ENCODE assay signal across 1 cellular context in the genomic region with DNA sequence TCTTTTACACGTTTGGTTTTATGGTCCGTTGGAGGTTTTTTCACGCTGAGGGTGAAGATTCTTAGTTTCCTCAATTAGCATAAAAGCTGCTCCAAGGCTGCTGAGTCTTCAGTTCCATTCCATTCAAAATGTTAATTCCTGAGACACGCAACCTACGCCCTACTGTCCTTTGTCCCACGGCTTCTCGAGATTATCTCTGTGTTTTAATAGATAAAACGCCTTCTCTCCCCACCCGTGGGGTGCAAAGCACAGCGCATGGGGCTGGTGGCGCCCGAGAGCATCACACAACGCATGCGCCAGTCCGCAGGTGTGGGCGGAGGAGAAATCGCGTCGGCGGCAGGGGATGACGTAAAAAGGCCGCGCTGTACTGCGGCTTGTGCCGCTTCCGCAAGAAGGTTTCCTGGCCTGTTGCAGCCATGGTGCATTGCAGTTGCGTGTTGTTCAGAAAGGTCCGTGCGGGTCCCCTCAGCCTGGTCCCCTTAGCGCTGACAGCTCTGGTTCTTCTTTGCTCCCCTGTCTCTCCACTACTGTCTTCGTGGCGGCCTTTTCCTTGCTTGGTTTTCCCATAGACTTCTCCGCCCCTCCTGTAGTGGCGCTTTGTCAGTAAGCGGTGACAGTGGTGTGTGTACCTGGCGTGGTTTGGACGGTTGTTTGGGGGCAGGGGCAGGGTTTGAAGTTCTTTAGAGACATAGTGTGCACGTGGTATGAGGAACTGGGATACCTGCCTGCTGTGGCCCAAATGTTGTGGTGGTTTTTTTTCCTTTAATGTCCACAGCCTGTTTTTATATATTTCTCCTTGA.
TF ChIP-seq lines count a peak whose summit lies in the region.

A gene with protein sequence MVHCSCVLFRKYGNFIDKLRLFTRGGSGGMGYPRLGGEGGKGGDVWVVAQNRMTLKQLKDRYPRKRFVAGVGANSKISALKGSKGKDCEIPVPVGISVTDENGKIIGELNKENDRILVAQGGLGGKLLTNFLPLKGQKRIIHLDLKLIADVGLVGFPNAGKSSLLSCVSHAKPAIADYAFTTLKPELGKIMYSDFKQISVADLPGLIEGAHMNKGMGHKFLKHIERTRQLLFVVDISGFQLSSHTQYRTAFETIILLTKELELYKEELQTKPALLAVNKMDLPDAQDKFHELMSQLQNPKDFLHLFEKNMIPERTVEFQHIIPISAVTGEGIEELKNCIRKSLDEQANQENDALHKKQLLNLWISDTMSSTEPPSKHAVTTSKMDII (plus strand): TSS at position 391 of the 800 bp plus-strand sequence. CDS start 26 bp downstream, at position 417.

TF ChIP-seq in GM12878, 131 proteins besides CTCF, POLR2A, EP300 and RAD21 (continued from another document and continues in another):
- TF ChIP-seq, protein P1, sequence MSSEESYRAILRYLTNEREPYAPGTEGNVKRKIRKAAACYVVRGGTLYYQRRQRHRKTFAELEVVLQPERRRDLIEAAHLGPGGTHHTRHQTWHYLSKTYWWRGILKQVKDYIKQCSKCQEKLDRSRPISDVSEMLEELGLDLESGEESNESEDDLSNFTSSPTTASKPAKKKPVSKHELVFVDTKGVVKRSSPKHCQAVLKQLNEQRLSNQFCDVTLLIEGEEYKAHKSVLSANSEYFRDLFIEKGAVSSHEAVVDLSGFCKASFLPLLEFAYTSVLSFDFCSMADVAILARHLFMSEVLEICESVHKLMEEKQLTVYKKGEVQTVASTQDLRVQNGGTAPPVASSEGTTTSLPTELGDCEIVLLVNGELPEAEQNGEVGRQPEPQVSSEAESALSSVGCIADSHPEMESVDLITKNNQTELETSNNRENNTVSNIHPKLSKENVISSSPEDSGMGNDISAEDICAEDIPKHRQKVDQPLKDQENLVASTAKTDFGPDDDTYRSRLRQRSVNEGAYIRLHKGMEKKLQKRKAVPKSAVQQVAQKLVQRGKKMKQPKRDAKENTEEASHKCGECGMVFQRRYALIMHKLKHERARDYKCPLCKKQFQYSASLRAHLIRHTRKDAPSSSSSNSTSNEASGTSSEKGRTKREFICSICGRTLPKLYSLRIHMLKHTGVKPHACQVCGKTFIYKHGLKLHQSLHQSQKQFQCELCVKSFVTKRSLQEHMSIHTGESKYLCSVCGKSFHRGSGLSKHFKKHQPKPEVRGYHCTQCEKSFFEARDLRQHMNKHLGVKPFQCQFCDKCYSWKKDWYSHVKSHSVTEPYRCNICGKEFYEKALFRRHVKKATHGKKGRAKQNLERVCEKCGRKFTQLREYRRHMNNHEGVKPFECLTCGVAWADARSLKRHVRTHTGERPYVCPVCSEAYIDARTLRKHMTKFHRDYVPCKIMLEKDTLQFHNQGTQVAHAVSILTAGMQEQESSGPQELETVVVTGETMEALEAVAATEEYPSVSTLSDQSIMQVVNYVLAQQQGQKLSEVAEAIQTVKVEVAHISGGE (CRISPR knock-in tag; IDR thresholded peaks at IDR 0.05) = no peak
- TF ChIP-seq CHD4 (IDR thresholded peaks at IDR 0.05) = no peak
- TF ChIP-seq FOXK2 (IDR thresholded peaks at IDR 0.05) = peak; percentile 87
- TF ChIP-seq, protein P2, sequence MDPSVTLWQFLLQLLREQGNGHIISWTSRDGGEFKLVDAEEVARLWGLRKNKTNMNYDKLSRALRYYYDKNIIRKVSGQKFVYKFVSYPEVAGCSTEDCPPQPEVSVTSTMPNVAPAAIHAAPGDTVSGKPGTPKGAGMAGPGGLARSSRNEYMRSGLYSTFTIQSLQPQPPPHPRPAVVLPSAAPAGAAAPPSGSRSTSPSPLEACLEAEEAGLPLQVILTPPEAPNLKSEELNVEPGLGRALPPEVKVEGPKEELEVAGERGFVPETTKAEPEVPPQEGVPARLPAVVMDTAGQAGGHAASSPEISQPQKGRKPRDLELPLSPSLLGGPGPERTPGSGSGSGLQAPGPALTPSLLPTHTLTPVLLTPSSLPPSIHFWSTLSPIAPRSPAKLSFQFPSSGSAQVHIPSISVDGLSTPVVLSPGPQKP (IDR thresholded peaks at IDR 0.05; ENCODE audit: low read depth, low read length) = no peak; the same call in 1 of the 2 replicates
- TF ChIP-seq, protein P3, sequence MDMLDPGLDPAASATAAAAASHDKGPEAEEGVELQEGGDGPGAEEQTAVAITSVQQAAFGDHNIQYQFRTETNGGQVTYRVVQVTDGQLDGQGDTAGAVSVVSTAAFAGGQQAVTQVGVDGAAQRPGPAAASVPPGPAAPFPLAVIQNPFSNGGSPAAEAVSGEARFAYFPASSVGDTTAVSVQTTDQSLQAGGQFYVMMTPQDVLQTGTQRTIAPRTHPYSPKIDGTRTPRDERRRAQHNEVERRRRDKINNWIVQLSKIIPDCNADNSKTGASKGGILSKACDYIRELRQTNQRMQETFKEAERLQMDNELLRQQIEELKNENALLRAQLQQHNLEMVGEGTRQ (IDR thresholded peaks at IDR 0.05; ENCODE audit: borderline replicate concordance, low read depth, low read length) = no peak; the same call in 1 of the 2 replicates
- peak; percentile 64; the same call in 1 of the 2 replicates for TF ChIP-seq GABPA (IDR thresholded peaks at IDR 0.05; ENCODE audit: low read depth)
- no peak for TF ChIP-seq HDAC6 (IDR thresholded peaks at IDR 0.05; ENCODE audit: unreplicated experiment)
- TF ChIP-seq STAT3 (IDR thresholded peaks at IDR 0.05; ENCODE audit: low read depth, low read length) = no peak
- no peak for TF ChIP-seq PAX8 (IDR thresholded peaks at IDR 0.05)
- peak; percentile 100 for TF ChIP-seq CREM (IDR thresholded peaks at IDR 0.05; ENCODE audit: low read depth)
- TF ChIP-seq, protein P4, sequence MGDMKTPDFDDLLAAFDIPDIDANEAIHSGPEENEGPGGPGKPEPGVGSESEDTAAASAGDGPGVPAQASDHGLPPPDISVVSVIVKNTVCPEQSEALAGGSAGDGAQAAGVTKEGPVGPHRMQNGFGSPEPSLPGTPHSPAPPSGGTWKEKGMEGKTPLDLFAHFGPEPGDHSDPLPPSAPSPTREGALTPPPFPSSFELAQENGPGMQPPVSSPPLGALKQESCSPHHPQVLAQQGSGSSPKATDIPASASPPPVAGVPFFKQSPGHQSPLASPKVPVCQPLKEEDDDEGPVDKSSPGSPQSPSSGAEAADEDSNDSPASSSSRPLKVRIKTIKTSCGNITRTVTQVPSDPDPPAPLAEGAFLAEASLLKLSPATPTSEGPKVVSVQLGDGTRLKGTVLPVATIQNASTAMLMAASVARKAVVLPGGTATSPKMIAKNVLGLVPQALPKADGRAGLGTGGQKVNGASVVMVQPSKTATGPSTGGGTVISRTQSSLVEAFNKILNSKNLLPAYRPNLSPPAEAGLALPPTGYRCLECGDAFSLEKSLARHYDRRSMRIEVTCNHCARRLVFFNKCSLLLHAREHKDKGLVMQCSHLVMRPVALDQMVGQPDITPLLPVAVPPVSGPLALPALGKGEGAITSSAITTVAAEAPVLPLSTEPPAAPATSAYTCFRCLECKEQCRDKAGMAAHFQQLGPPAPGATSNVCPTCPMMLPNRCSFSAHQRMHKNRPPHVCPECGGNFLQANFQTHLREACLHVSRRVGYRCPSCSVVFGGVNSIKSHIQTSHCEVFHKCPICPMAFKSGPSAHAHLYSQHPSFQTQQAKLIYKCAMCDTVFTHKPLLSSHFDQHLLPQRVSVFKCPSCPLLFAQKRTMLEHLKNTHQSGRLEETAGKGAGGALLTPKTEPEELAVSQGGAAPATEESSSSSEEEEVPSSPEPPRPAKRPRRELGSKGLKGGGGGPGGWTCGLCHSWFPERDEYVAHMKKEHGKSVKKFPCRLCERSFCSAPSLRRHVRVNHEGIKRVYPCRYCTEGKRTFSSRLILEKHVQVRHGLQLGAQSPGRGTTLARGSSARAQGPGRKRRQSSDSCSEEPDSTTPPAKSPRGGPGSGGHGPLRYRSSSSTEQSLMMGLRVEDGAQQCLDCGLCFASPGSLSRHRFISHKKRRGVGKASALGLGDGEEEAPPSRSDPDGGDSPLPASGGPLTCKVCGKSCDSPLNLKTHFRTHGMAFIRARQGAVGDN (IDR thresholded peaks at IDR 0.05) = peak; percentile 56; the same call in 1 of the 2 replicates
- peak; percentile 85; the same call in 1 of the 2 replicates for TF ChIP-seq SMARCA5 (IDR thresholded peaks at IDR 0.05)
- TF ChIP-seq SUZ12 (IDR thresholded peaks at IDR 0.05; ENCODE audit: unreplicated experiment) = no peak
- TF ChIP-seq, protein P5, sequence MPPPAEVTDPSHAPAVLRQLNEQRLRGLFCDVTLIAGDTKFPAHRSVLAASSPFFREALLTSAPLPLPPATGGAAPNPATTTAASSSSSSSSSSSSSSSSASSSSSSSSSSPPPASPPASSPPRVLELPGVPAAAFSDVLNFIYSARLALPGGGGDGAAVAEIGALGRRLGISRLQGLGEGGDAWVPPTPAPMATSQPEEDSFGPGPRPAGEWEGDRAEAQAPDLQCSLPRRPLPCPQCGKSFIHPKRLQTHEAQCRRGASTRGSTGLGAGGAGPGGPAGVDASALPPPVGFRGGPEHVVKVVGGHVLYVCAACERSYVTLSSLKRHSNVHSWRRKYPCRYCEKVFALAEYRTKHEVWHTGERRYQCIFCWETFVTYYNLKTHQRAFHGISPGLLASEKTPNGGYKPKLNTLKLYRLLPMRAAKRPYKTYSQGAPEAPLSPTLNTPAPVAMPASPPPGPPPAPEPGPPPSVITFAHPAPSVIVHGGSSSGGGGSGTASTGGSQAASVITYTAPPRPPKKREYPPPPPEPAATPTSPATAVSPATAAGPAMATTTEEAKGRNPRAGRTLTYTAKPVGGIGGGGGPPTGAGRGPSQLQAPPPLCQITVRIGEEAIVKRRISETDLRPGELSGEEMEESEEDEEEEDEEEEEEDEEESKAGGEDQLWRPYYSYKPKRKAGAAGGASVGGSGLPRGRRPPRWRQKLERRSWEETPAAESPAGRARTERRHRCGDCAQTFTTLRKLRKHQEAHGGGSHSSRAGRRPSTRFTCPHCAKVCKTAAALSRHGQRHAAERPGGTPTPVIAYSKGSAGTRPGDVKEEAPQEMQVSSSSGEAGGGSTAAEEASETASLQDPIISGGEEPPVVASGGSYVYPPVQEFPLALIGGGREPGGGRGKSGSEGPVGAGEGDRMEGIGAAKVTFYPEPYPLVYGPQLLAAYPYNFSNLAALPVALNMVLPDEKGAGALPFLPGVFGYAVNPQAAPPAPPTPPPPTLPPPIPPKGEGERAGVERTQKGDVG (CRISPR knock-in tag; IDR thresholded peaks at IDR 0.05) = no peak
- TF ChIP-seq RB1 (IDR thresholded peaks at IDR 0.05; ENCODE audit: borderline replicate concordance) = peak; percentile 61; the same call in 1 of the 2 replicates
- 0 out of 2 replicates have a peak, but pooled peaks have one; percentile 26 for TF ChIP-seq FOXM1 (IDR thresholded peaks at IDR 0.05; ENCODE audit: low read depth, low read length)
- TF ChIP-seq, protein P6, sequence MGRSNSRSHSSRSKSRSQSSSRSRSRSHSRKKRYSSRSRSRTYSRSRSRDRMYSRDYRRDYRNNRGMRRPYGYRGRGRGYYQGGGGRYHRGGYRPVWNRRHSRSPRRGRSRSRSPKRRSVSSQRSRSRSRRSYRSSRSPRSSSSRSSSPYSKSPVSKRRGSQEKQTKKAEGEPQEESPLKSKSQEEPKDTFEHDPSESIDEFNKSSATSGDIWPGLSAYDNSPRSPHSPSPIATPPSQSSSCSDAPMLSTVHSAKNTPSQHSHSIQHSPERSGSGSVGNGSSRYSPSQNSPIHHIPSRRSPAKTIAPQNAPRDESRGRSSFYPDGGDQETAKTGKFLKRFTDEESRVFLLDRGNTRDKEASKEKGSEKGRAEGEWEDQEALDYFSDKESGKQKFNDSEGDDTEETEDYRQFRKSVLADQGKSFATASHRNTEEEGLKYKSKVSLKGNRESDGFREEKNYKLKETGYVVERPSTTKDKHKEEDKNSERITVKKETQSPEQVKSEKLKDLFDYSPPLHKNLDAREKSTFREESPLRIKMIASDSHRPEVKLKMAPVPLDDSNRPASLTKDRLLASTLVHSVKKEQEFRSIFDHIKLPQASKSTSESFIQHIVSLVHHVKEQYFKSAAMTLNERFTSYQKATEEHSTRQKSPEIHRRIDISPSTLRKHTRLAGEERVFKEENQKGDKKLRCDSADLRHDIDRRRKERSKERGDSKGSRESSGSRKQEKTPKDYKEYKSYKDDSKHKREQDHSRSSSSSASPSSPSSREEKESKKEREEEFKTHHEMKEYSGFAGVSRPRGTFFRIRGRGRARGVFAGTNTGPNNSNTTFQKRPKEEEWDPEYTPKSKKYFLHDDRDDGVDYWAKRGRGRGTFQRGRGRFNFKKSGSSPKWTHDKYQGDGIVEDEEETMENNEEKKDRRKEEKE (IDR thresholded peaks at IDR 0.05) = no peak
- TF ChIP-seq CEBPB (IDR thresholded peaks at IDR 0.05; ENCODE audit: borderline replicate concordance in 1 of 2, low read depth in 2 of 2, low read length in 2 of 2) = 0 out of 4 replicates have a peak, but pooled peaks of 1 of the 2 experiments have one; percentile 29
- TF ChIP-seq WRNIP1 (IDR thresholded peaks at IDR 0.05; ENCODE audit: borderline replicate concordance, low read depth, low read length) = no peak
- TF ChIP-seq TBL1XR1 (IDR thresholded peaks at IDR 0.05; ENCODE audit: low read depth, low read length) = peak; percentile 55; the same call in 1 of the 2 replicates
- TF ChIP-seq ASH2L (IDR thresholded peaks at IDR 0.05; ENCODE audit: borderline replicate concordance, low read depth) = no peak
- TF ChIP-seq, protein P7, sequence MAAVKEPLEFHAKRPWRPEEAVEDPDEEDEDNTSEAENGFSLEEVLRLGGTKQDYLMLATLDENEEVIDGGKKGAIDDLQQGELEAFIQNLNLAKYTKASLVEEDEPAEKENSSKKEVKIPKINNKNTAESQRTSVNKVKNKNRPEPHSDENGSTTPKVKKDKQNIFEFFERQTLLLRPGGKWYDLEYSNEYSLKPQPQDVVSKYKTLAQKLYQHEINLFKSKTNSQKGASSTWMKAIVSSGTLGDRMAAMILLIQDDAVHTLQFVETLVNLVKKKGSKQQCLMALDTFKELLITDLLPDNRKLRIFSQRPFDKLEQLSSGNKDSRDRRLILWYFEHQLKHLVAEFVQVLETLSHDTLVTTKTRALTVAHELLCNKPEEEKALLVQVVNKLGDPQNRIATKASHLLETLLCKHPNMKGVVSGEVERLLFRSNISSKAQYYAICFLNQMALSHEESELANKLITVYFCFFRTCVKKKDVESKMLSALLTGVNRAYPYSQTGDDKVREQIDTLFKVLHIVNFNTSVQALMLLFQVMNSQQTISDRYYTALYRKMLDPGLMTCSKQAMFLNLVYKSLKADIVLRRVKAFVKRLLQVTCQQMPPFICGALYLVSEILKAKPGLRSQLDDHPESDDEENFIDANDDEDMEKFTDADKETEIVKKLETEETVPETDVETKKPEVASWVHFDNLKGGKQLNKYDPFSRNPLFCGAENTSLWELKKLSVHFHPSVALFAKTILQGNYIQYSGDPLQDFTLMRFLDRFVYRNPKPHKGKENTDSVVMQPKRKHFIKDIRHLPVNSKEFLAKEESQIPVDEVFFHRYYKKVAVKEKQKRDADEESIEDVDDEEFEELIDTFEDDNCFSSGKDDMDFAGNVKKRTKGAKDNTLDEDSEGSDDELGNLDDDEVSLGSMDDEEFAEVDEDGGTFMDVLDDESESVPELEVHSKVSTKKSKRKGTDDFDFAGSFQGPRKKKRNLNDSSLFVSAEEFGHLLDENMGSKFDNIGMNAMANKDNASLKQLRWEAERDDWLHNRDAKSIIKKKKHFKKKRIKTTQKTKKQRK (IDR thresholded peaks at IDR 0.05; ENCODE audit: low read depth, low read length) = no peak
- peak; percentile 83 for TF ChIP-seq HCFC1 (IDR thresholded peaks at IDR 0.05; ENCODE audit: low read length)
- TF ChIP-seq NFXL1 (IDR thresholded peaks at IDR 0.05; ENCODE audit: borderline replicate concordance) = no peak
- TF ChIP-seq NR2C1 (IDR thresholded peaks at IDR 0.05) = no peak
